8 cellular contexts compared by ENCODE assay signal in the genomic region with DNA sequence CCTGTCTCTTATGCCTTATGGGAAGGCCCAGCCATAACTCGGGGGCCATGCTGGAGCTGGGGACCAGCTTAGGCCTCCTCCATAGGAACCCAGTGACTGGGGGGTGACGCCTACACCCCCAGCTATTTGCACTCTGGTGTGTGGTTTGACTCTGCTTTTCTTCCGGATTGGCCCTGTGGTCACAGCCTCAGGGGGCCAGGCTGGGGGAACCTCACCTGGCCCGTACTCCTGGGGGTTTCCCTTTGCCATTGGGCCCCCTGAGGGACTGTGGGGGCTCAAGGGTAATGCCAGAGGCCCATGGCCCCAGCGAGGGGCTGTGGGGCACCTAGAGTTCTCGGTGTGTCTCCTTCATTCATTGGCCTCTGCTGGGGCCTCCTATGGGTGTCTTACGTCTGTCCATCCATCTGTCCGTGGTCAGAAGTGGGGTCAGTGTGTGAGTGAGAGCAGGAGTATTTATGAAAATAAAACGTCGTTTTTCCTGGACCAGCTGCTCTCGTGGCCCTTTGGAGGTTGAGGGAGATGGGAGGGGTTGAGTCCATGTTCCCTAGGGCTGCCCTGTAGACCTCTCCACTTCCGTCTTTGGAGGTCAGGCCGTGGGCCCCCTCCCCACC. TPM values are rescaled to one million over a fixed set of nuclear protein-coding genes. Genes with fewer than 3 reads are reported as not detected.
A peak's percentile ranks its signal among the peaks of the same experiment; 100 is the strongest.
DNase-seq lines count a peak whose midpoint lies in the region; ATAC-seq and TF ChIP-seq lines count a peak whose summit lies in the region.

No MANE protein-coding gene starts in this region.

- peak overlapping the region; percentile 65 for H3K27ac ChIP-seq in CD4-positive, alpha-beta T cell (ENCODE audit: low read depth, low read length)
- H3K27ac ChIP-seq in muscle layer of colon (ENCODE audit: low read depth, low read length) = peak overlapping the region; percentile 71

- H3K9ac ChIP-seq in muscle layer of colon (ENCODE audit: low read length) = no peak overlapping the region

- H3K27ac Mint-ChIP-seq in CD4-positive, alpha-beta T cell = peak overlapping the region; percentile 94
- H3K27ac Mint-ChIP-seq in activated naive CD8-positive, alpha-beta T cell = peak overlapping the region; percentile 95

- CTCF ChIA-PET in CD4-positive, alpha-beta T cell (lab: Charles Lee) = interaction anchor here (1.1 to 8.6 kb wide), 6 partner anchors 10 to 95 kb away, joined by 3 to 49 read pairs (median 10); partner anchors contain the start of gene GGA1

- peaks cover 26% of the 10 kb centered on the region for H3K4me1 ChIP-seq in muscle layer of colon (ENCODE audit: insufficient read depth, low read length)

- peak overlapping the region in 1 of 2 donors; percentile 33 for H3K4me3 ChIP-seq in muscle layer of colon (ENCODE audit: low read depth in 1 of 2, low read length in 2 of 2)

- intact Hi-C loops in CD4-positive, alpha-beta T cell (cut with DNase I, micrococcal nuclease) = no loop called here

- TF ChIP-seq CTCF in CD4-positive, alpha-beta T cell (IDR thresholded peaks at IDR 0.05) = no peak

- peaks cover 4% of the 10 kb centered on the region for H3K36me3 Mint-ChIP-seq in CD4-positive, alpha-beta T cell (ENCODE audit: low read depth)
- no peaks in the 10 kb centered on the region for H3K36me3 Mint-ChIP-seq in activated naive CD8-positive, alpha-beta T cell

- no peaks in the 10 kb centered on the region for H3K27me3 Mint-ChIP-seq in CD4-positive, alpha-beta T cell
- no peaks in the 10 kb centered on the region for H3K27me3 Mint-ChIP-seq in activated naive CD8-positive, alpha-beta T cell

- no peaks in the 10 kb centered on the region for H3K9me3 ChIP-seq in CD4-positive, alpha-beta T cell (ENCODE audit: control insufficient read depth, low read length)
- H3K9me3 ChIP-seq in muscle layer of colon (ENCODE audit: low read length) = no peaks in the 10 kb centered on the region

- peaks cover 68% of the 10 kb centered on the region for H3K4me1 Mint-ChIP-seq in CD4-positive, alpha-beta T cell (ENCODE audit: low read depth)
- peaks cover 69% of the 10 kb centered on the region for H3K4me1 Mint-ChIP-seq in activated naive CD8-positive, alpha-beta T cell (ENCODE audit: low read depth)

- H3K4me3 Mint-ChIP-seq in CD4-positive, alpha-beta T cell = peak overlapping the region; percentile 58
- H3K4me3 Mint-ChIP-seq in activated naive CD8-positive, alpha-beta T cell = peak overlapping the region; percentile 81

- ATAC-seq in CD4-positive, alpha-beta T cell (ENCODE audit: poor library complexity) = peak; percentile 37
- peak; percentile 49 for ATAC-seq in GM19372 (IDR thresholded peaks at IDR 0.05; ENCODE audit: low read depth, unreplicated experiment)
- ATAC-seq in HG03432 (IDR thresholded peaks at IDR 0.05; ENCODE audit: unreplicated experiment) = peak; percentile 40

- DNase-seq in CD4-positive, alpha-beta T cell = no peak
- no peak for DNase-seq in amygdala (lab: John Stamatoyannopoulos, UW)
- no peak for DNase-seq in COLO829 (ENCODE audit: low spot score)
- no peak for DNase-seq in COLO668 (lab: John Stamatoyannopoulos, UW; ENCODE audit: unreplicated experiment)

- H3K36me3 ChIP-seq in muscle layer of colon (ENCODE audit: insufficient read depth, low read length) = peaks cover 23% of the 10 kb centered on the region

- no peaks in the 10 kb centered on the region for H3K9me3 Mint-ChIP-seq in CD4-positive, alpha-beta T cell
- no peaks in the 10 kb centered on the region for H3K9me3 Mint-ChIP-seq in activated naive CD8-positive, alpha-beta T cell (ENCODE audit: low read depth)

- no peaks in the 10 kb centered on the region for H3K27me3 ChIP-seq in CD4-positive, alpha-beta T cell (ENCODE audit: control insufficient read depth, insufficient read depth, low read length)
- H3K27me3 ChIP-seq in muscle layer of colon (ENCODE audit: control insufficient read depth in 1 of 2, insufficient read depth in 2 of 2, low read length in 2 of 2) = no peaks in the 10 kb centered on the region

- POLR2A ChIA-PET in CD4-positive, alpha-beta T cell (lab: Charles Lee) = interaction anchor here (0.8 to 5.2 kb wide), 10 partner anchors 8 to 53 kb away, joined by 3 to 43 read pairs (median 8); partner anchors contain the start of genes GGA1, LGALS1, NOL12 and PDXP

RNA-seq across cellular contexts. Expression of gene SH3BP1, which starts 6.3 kb away (rescaled TPM):
- total RNA-seq in CD4-positive, alpha-beta T cell = 10 to 100 TPM; 46.9 to 49.0 TPM

RNA-seq across cellular contexts. Expression of gene GGA1, which starts 24.6 kb away (rescaled TPM):
- 10 to 100 TPM; 57.0 to 60.9 TPM for total RNA-seq in CD4-positive, alpha-beta T cell

RNA-seq across cellular contexts. Expression of gene PDXP, which starts 25.3 kb away (rescaled TPM):
- 1 to 10 TPM; 1.5 TPM for total RNA-seq in CD4-positive, alpha-beta T cell

RNA-seq across cellular contexts. Expression of gene LGALS1, which starts 42.2 kb away (rescaled TPM):
- 10 to 100 TPM; 85.1 to 93.7 TPM for total RNA-seq in CD4-positive, alpha-beta T cell

RNA-seq across cellular contexts. Expression of gene NOL12, which starts 53.0 kb away (rescaled TPM):
- total RNA-seq in CD4-positive, alpha-beta T cell = 10 to 100 TPM; 24.3 to 26.2 TPM
